In genomic region chr9:134360180-134360759, GRCh38 we compare ENCODE assay signal across 1 cellular context.
A peak's percentile ranks its signal among the peaks of the same experiment; 100 is the strongest.
TF ChIP-seq lines count a peak whose summit lies in the region.

No MANE protein-coding gene starts in this region.

TF ChIP-seq in K562, 482 proteins besides CTCF, POLR2A, EP300 and RAD21:
- TF ChIP-seq IFI16 (CRISPR knock-in tag; IDR thresholded peaks at IDR 0.05) (no peak), ARID3B (CRISPR knock-in tag; IDR thresholded peaks at IDR 0.05; ENCODE audit: borderline replicate concordance) (no peak), RBFOX2 (IDR thresholded peaks at IDR 0.05; ENCODE audit: low read depth, low read length) (0 out of 2 replicates have a peak, but pooled peaks have one; percentile 14), NFIX (CRISPR knock-in tag; IDR thresholded peaks at IDR 0.05; ENCODE audit: low read depth) (no peak), HNRNPL (IDR thresholded peaks at IDR 0.05; ENCODE audit: low read depth, low read length) (peak; percentile 74), RFX1 (IDR thresholded peaks at IDR 0.05) (no peak), AFF4 (CRISPR knock-in tag; IDR thresholded peaks at IDR 0.05) (no peak), SAFB2 (IDR thresholded peaks at IDR 0.05; ENCODE audit: borderline replicate concordance, low read depth, low read length, severe bottlenecking) (no peak), ZNF76 (CRISPR knock-in tag; IDR thresholded peaks at IDR 0.05; ENCODE audit: borderline replicate concordance) (no peak), E2F3 (CRISPR knock-in tag; IDR thresholded peaks at IDR 0.05) (no peak)
